ENCODE assay signal across 23 cellular contexts in genomic region chr12:74468401-74468800, GRCh38.
"Had no signal": no experiment of that assay in that cellular context is flagged by ENCODE, and none has a peak within 500 bp of the region (broad histone marks: within the 10 kb centered on the region; RNA-seq: fewer than 3 reads in every experiment).

No MANE protein-coding gene starts in this region.

- H3K4me3 ChIP-seq: colonic mucosa, esophagus muscularis mucosa, gastroesophageal sphincter, heart right ventricle, left ventricle myocardium inferior, lower lobe of right lung, mucosa of descending colon had no signal

- H3K36me3 Mint-ChIP-seq: mesothelial cell of epicardium; naive B cell; naive thymus-derived CD8-positive, alpha-beta T cell had no signal

- H3K27ac ChIP-seq: colonic mucosa, esophagus muscularis mucosa, foreskin keratinocyte, gastroesophageal sphincter, heart right ventricle, left ventricle myocardium inferior, lower lobe of right lung had no signal

- H3K27me3 Mint-ChIP-seq: dendritic cell treated with granulocyte-macrophage colony-stimulating factor and Interleukin-4, amounts not matched to agents 40 ng/mL and 50 ng/mL, for 4 days had no signal

- DNase-seq: colonic mucosa; cortex of kidney; effector CD8-positive, alpha-beta T cell; effector memory CD8-positive, alpha-beta T cell; foreskin keratinocyte; head of caudate nucleus; heart right ventricle; hippocampal formation; left cardiac atrium; left ventricle myocardium inferior; lower lobe of right lung; mesenchymal stem cell; mucosa of descending colon; naive B cell; naive thymus-derived CD8-positive, alpha-beta T cell had no signal

- H3K36me3 ChIP-seq: colonic mucosa, esophagus muscularis mucosa, gastroesophageal sphincter, heart right ventricle, left ventricle myocardium inferior, lower lobe of right lung had no signal

- H3K4me3 Mint-ChIP-seq: dendritic cell treated with granulocyte-macrophage colony-stimulating factor and Interleukin-4, amounts not matched to agents 40 ng/mL and 50 ng/mL, for 4 days; effector memory CD8-positive, alpha-beta T cell; mesothelial cell of epicardium; naive B cell; naive thymus-derived CD8-positive, alpha-beta T cell had no signal

- H3K9me3 ChIP-seq: colonic mucosa, esophagus muscularis mucosa, gastroesophageal sphincter, heart right ventricle, left ventricle myocardium inferior, lower lobe of right lung, mucosa of descending colon had no signal

- H3K27ac Mint-ChIP-seq: dendritic cell treated with granulocyte-macrophage colony-stimulating factor and Interleukin-4, amounts not matched to agents 40 ng/mL and 50 ng/mL, for 4 days; effector memory CD8-positive, alpha-beta T cell; mesothelial cell of epicardium; naive B cell; naive thymus-derived CD8-positive, alpha-beta T cell had no signal

- H3K4me1 Mint-ChIP-seq: mesothelial cell of epicardium; naive B cell; naive thymus-derived CD8-positive, alpha-beta T cell had no signal

- H3K4me1 ChIP-seq: colonic mucosa, esophagus muscularis mucosa, foreskin keratinocyte, gastroesophageal sphincter, heart right ventricle, left ventricle myocardium inferior, lower lobe of right lung had no signal

- ATAC-seq: effector memory CD8-positive, alpha-beta T cell; foreskin keratinocyte; gastroesophageal sphincter; heart right ventricle; left cardiac atrium; lower lobe of right lung; mucosa of descending colon; naive thymus-derived CD8-positive, alpha-beta T cell had no signal

- H3K27me3 ChIP-seq: colonic mucosa, gastroesophageal sphincter, heart right ventricle had no signal

- FAIRE-seq: endothelial cell of umbilical vein, frontal cortex, islet of Langerhans, keratinocyte had no signal

- H3K9me3 Mint-ChIP-seq: effector memory CD8-positive, alpha-beta T cell; mesothelial cell of epicardium had no signal
